Comparison of ENCODE assay signal across 2 cellular contexts in the genomic region with DNA sequence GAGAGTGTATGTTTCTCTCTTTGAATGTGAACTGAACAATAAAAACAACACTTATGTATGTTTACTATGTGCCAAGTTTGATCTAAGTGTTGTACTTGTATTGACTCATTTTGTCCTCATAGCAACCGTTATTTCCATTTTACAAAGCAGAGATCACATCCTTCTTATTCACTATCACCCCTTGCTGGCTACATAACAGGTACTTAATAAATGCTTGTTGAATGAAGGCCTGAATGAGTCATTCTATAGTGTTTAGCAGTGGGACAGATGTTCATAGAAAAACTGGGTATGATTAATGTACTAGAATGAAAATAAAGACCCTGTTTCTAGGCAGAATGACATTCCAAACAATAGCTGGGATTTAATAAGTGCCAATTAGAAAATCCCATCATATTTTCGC.
TF ChIP-seq lines count a peak whose summit lies in the region.

No MANE protein-coding gene starts in this region.

TF ChIP-seq in IMR-90, 13 proteins besides CTCF, POLR2A, EP300 and RAD21:
- TF ChIP-seq NFE2L2 (IDR thresholded peaks at IDR 0.05; ENCODE audit: low read depth, low read length), result no peak
- TF ChIP-seq SMC3 (IDR thresholded peaks at IDR 0.05; ENCODE audit: low read depth, low read length), result no peak
TF ChIP-seq in IMR-90: peak in this region for 0.

TF ChIP-seq in SK-N-SH, 30 proteins besides CTCF, POLR2A, EP300 and RAD21:
- TF ChIP-seq SMC3 (IDR thresholded peaks at IDR 0.05; ENCODE audit: low read depth, low read length) (no peak), TCF12 (IDR thresholded peaks at IDR 0.05) (peak; percentile 58; the same call in 1 of the 2 replicates), EZH2phosphoT487 (IDR thresholded peaks at IDR 0.05; ENCODE audit: borderline replicate concordance, low read depth) (no peak), RFX5 (IDR thresholded peaks at IDR 0.05; ENCODE audit: low read length) (peak; percentile 43; the same call in 1 of the 2 replicates), JUND (IDR thresholded peaks at IDR 0.05) (peak; percentile 50), POLR2AphosphoS5 (IDR thresholded peaks at IDR 0.05; ENCODE audit: low read depth, low read length) (no peak), MXI1 (IDR thresholded peaks at IDR 0.05; ENCODE audit: low read depth, low read length) (no peak), TEAD4 (IDR thresholded peaks at IDR 0.05; ENCODE audit: borderline replicate concordance, insufficient read depth) (no peak), FOXM1 (IDR thresholded peaks at IDR 0.05; ENCODE audit: low read depth) (no peak), GATA2 (CRISPR knock-in tag; IDR thresholded peaks at IDR 0.05) (no peak)
- TF ChIP-seq, protein P1, sequence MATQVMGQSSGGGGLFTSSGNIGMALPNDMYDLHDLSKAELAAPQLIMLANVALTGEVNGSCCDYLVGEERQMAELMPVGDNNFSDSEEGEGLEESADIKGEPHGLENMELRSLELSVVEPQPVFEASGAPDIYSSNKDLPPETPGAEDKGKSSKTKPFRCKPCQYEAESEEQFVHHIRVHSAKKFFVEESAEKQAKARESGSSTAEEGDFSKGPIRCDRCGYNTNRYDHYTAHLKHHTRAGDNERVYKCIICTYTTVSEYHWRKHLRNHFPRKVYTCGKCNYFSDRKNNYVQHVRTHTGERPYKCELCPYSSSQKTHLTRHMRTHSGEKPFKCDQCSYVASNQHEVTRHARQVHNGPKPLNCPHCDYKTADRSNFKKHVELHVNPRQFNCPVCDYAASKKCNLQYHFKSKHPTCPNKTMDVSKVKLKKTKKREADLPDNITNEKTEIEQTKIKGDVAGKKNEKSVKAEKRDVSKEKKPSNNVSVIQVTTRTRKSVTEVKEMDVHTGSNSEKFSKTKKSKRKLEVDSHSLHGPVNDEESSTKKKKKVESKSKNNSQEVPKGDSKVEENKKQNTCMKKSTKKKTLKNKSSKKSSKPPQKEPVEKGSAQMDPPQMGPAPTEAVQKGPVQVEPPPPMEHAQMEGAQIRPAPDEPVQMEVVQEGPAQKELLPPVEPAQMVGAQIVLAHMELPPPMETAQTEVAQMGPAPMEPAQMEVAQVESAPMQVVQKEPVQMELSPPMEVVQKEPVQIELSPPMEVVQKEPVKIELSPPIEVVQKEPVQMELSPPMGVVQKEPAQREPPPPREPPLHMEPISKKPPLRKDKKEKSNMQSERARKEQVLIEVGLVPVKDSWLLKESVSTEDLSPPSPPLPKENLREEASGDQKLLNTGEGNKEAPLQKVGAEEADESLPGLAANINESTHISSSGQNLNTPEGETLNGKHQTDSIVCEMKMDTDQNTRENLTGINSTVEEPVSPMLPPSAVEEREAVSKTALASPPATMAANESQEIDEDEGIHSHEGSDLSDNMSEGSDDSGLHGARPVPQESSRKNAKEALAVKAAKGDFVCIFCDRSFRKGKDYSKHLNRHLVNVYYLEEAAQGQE (IDR thresholded peaks at IDR 0.05; ENCODE audit: low read depth, low read length), result no peak
- TF ChIP-seq, protein P2, sequence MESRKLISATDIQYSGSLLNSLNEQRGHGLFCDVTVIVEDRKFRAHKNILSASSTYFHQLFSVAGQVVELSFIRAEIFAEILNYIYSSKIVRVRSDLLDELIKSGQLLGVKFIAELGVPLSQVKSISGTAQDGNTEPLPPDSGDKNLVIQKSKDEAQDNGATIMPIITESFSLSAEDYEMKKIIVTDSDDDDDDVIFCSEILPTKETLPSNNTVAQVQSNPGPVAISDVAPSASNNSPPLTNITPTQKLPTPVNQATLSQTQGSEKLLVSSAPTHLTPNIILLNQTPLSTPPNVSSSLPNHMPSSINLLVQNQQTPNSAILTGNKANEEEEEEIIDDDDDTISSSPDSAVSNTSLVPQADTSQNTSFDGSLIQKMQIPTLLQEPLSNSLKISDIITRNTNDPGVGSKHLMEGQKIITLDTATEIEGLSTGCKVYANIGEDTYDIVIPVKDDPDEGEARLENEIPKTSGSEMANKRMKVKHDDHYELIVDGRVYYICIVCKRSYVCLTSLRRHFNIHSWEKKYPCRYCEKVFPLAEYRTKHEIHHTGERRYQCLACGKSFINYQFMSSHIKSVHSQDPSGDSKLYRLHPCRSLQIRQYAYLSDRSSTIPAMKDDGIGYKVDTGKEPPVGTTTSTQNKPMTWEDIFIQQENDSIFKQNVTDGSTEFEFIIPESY (IDR thresholded peaks at IDR 0.05; ENCODE audit: borderline replicate concordance, low read depth), result no peak
- TF ChIP-seq, protein P3, sequence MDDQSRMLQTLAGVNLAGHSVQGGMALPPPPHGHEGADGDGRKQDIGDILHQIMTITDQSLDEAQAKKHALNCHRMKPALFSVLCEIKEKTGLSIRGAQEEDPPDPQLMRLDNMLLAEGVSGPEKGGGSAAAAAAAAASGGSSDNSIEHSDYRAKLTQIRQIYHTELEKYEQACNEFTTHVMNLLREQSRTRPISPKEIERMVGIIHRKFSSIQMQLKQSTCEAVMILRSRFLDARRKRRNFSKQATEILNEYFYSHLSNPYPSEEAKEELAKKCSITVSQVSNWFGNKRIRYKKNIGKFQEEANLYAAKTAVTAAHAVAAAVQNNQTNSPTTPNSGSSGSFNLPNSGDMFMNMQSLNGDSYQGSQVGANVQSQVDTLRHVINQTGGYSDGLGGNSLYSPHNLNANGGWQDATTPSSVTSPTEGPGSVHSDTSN (IDR thresholded peaks at IDR 0.05), result peak; percentile 32
